ENCODE assay signal across 8 cellular contexts in genomic region chr3:58237238-58237939, GRCh38. TPM values are rescaled to one million over a fixed set of nuclear protein-coding genes. Genes with fewer than 3 reads are reported as not detected.
DNase-seq lines count a peak whose midpoint lies in the region; ATAC-seq and TF ChIP-seq lines count a peak whose summit lies in the region.

A gene with protein sequence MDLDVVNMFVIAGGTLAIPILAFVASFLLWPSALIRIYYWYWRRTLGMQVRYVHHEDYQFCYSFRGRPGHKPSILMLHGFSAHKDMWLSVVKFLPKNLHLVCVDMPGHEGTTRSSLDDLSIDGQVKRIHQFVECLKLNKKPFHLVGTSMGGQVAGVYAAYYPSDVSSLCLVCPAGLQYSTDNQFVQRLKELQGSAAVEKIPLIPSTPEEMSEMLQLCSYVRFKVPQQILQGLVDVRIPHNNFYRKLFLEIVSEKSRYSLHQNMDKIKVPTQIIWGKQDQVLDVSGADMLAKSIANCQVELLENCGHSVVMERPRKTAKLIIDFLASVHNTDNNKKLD (plus strand): TSS chr3:58237792. CDS start chr3:58256587, 18,795 bp downstream.

- DNase-seq in GM12864 (ENCODE audit: low read depth) (no peak), GM23338 (ENCODE audit: low spot score) (peak; percentile 83), T-helper 22 cell (ENCODE audit: low read depth) (peak; percentile 58), astrocyte of the spinal cord (ENCODE audit: low read depth, low spot score) (peak; percentile 65), iPS DF 6.9 (ENCODE audit: low read depth, low spot score) (no peak), skeletal muscle cell (ENCODE audit: low read depth) (no peak), amniotic stem cell (lab: John Stamatoyannopoulos, UW) (no peak)

- TF ChIP-seq CTCF in GM12864 (IDR thresholded peaks at IDR 0.05; ENCODE audit: low read depth, low read length, missing control alignments) (peak; percentile 30), GM23338 (conservative IDR thresholded peaks at IDR 0.05; ENCODE audit: low read depth in 2 of 2) (peak in 1 of 2 experiments; percentile 44; a peak in 2 of 4 replicates), LNCAP (IDR thresholded peaks at IDR 0.05) (peak; percentile 50; the same call in 1 of the 2 replicates), astrocyte of the spinal cord (IDR thresholded peaks at IDR 0.05; ENCODE audit: low read depth, low read length) (peak; percentile 24)

- H3K4me2 ChIP-seq in GM23338 = peak within 1 kb of the TSS; percentile 100

- H3K36me3 ChIP-seq in GM23338 (ENCODE audit: insufficient read depth) (no peaks in the 10 kb centered on the region), iPS DF 6.9 (ENCODE audit: control insufficient read depth, insufficient read depth, low read length) (no peaks in the 10 kb centered on the region)

- H3K27me3 Mint-ChIP-seq in GM23338 (ENCODE audit: insufficient read depth, low read depth, poor library complexity) = peaks cover 36% of the 10 kb centered on the region

- in situ Hi-C loops in astrocyte of the spinal cord (cut with HindIII; ENCODE audit: low sequenced_read_pairs) = no loop called here

- H3K4me3 ChIP-seq in GM12864 (ENCODE audit: low read depth, low read length) (peak within 1 kb of the TSS; percentile 67), GM23338 (peak within 1 kb of the TSS; percentile 95), astrocyte of the spinal cord (ENCODE audit: low read depth, low read length) (peak within 1 kb of the TSS; percentile 74), iPS DF 6.9 (ENCODE audit: low read length) (peak within 1 kb of the TSS; percentile 55; the same call in 1 of the 2 replicates), skeletal muscle cell (ENCODE audit: low read depth, low read length) (peak within 1 kb of the TSS; percentile 71)

- H3K4me3 Mint-ChIP-seq in GM23338 = peak within 1 kb of the TSS; percentile 91

- no peaks in the 10 kb centered on the region for H3K9me3 ChIP-seq in iPS DF 6.9 (ENCODE audit: control insufficient read depth, insufficient read depth, low read length)

- ATAC-seq in GM23338 = peak; percentile 83

- H3K27ac Mint-ChIP-seq in GM23338 = no peak within 1 kb of the TSS

- no peaks in the 10 kb centered on the region for H4K20me1 ChIP-seq in GM23338 (replicated peaks; ENCODE audit: insufficient read depth)

- no CpG with 5 or more reads among the region's 77 CpGs for WGBS in iPS DF 6.9 (ENCODE audit: insufficient coverage, insufficient read length)

- H3K27me3 ChIP-seq in GM23338 (ENCODE audit: insufficient read depth) (peaks cover 52% of the 10 kb centered on the region), iPS DF 6.9 (ENCODE audit: control insufficient read depth, insufficient read depth, low read length) (peaks cover 8% of the 10 kb centered on the region; the same call in 1 of the 2 replicates)

- no peaks in the 10 kb centered on the region for H3K36me3 Mint-ChIP-seq in GM23338 (ENCODE audit: low read depth)

- H3F3A ChIP-seq in GM23338 (replicated peaks; ENCODE audit: low read depth) = peaks cover 3% of the 10 kb centered on the region; the same call in 1 of the 2 replicates

- no peaks in the 10 kb centered on the region for H3K9me2 ChIP-seq in GM23338 (ENCODE audit: insufficient read depth)

- no peaks in the 10 kb centered on the region for H3K9me3 Mint-ChIP-seq in GM23338

- peaks cover 7% of the 10 kb centered on the region for H3K4me1 Mint-ChIP-seq in GM23338

- peak within 1 kb of the TSS; percentile 100 for H2AFZ ChIP-seq in GM23338

- no peaks in the 10 kb centered on the region for H3K79me2 ChIP-seq in GM23338 (replicated peaks; ENCODE audit: insufficient read depth)

- H3K4me1 ChIP-seq in GM23338 (ENCODE audit: insufficient read depth) (peaks cover 4% of the 10 kb centered on the region; the same call in 1 of the 2 replicates), iPS DF 6.9 (ENCODE audit: control insufficient read depth, insufficient read depth, low read length) (no peaks in the 10 kb centered on the region)

- H3K27ac ChIP-seq in GM23338 (ENCODE audit: low read depth) = no peak within 1 kb of the TSS
- no peak within 1 kb of the TSS for H3K27ac ChIP-seq in iPS DF 6.9 (ENCODE audit: low read length)

TF ChIP-seq in GM23338, 12 proteins besides CTCF, POLR2A, EP300 and RAD21:
- TF ChIP-seq POLR2AphosphoS5 (IDR thresholded peaks at IDR 0.05; ENCODE audit: low read depth) (peak; percentile 56), STAT1 (IDR thresholded peaks at IDR 0.05; ENCODE audit: unreplicated experiment) (no peak)
TF ChIP-seq in GM23338: peak in this region for 1.

RNA-seq across cellular contexts. Expression of the gene that starts here (rescaled TPM):
- total RNA-seq in GM23338 (2014; rRNA removed; shearing (Covaris generic)) = 5.5 and 6.5 TPM in 2 replicates
- polyA plus RNA-seq in GM23338 (2016; fragmentation: Nextera tagmentation; extraction: Ambion mirVana) = 3.7 TPM in 2 replicates

Comparison
In these comparisons a context has a peak if more than half of its experiments do, and no peak if none do; other contexts are left out.
1. DNase-seq: peak in GM23338 (single experiment), T-helper 22 cell (single experiment) and astrocyte of the spinal cord (single experiment); none in GM12864 (single experiment), iPS DF 6.9 (single experiment), skeletal muscle cell (single experiment) and amniotic stem cell (single experiment).
2. Peak in every context shown above with its lines, with median percentiles within 50 percentile points of each other: H3K4me3 ChIP-seq.